In genomic region chr19:10662384-10663251, GRCh38 we compare ENCODE assay signal across 1 cellular context.
TF ChIP-seq lines count a peak whose summit lies in the region.

No MANE protein-coding gene starts in this region.

TF ChIP-seq in IMR-90, 13 proteins besides CTCF, POLR2A, EP300 and RAD21 (continued from another document):
- TF ChIP-seq RCOR1 (IDR thresholded peaks at IDR 0.05; ENCODE audit: insufficient replicate concordance, low read length) = no peak
- TF ChIP-seq MXI1 (IDR thresholded peaks at IDR 0.05; ENCODE audit: borderline replicate concordance, low read depth, low read length) = no peak
- no peak for TF ChIP-seq BHLHE40 (IDR thresholded peaks at IDR 0.05; ENCODE audit: low read depth, low read length)
- TF ChIP-seq CEBPB (IDR thresholded peaks at IDR 0.05; ENCODE audit: low read depth, low read length) = no peak
- TF ChIP-seq RFX5 (IDR thresholded peaks at IDR 0.05; ENCODE audit: low read depth, low read length) = no peak
- no peak for TF ChIP-seq MAZ (IDR thresholded peaks at IDR 0.05; ENCODE audit: borderline replicate concordance, low read depth, low read length)
- no peak for TF ChIP-seq ELK1 (IDR thresholded peaks at IDR 0.05; ENCODE audit: borderline replicate concordance, low read depth, low read length)
- no peak for TF ChIP-seq FOS (IDR thresholded peaks at IDR 0.05; ENCODE audit: low read depth, low read length)
- TF ChIP-seq CHD1 (IDR thresholded peaks at IDR 0.05; ENCODE audit: low read depth, low read length) = no peak
- no peak for TF ChIP-seq NFE2L2 (IDR thresholded peaks at IDR 0.05; ENCODE audit: low read depth, low read length)
